In genomic region chr14:100239200-100239839, GRCh38 we compare ENCODE assay signal across 8 cellular contexts. TPM values are rescaled to one million over a fixed set of nuclear protein-coding genes. Genes with fewer than 3 reads are reported as not detected.
A peak's percentile ranks its signal among the peaks of the same experiment; 100 is the strongest.
DNase-seq lines count a peak whose midpoint lies in the region; ATAC-seq and TF ChIP-seq lines count a peak whose summit lies in the region.

No MANE protein-coding gene starts in this region.

- H3K4me3 Mint-ChIP-seq in MCF 10A (ENCODE audit: unreplicated experiment): peak overlapping the region; percentile 81

- no peaks in the 10 kb centered on the region for H3K27me3 Mint-ChIP-seq in MCF 10A (ENCODE audit: insufficient read depth, unreplicated experiment)

- no peak for TF ChIP-seq CTCF in Panc1 (IDR thresholded peaks at IDR 0.05)
- TF ChIP-seq CTCF in MCF 10A (IDR thresholded peaks at IDR 0.05; ENCODE audit: unreplicated experiment): no peak
- TF ChIP-seq CTCF in right lobe of liver (IDR thresholded peaks at IDR 0.05): no peak

- CTCF ChIA-PET in Panc1 (lab: Charles Lee) (no interaction called here), MCF 10A (lab: Yijun Ruan, JAX) (interaction anchor here (0.6 to 1.2 kb wide), 2 partner anchors 36 to 48 kb away, joined by 4 read pairs; no protein-coding TSS in a partner anchor)

- ATAC-seq in GM18907 (IDR thresholded peaks at IDR 0.05; ENCODE audit: unreplicated experiment) (peak; percentile 1), Panc1 (no peak), right lobe of liver (no peak)

- H3K27me3 ChIP-seq in Panc1 (ENCODE audit: control insufficient read depth, insufficient read depth, low read length) (no peaks in the 10 kb centered on the region), right lobe of liver (no peaks in the 10 kb centered on the region)

- in situ Hi-C loops in Panc1 (cut with HindIII; ENCODE audit: low pct_unique_long_range_greater_than_20kb, low sequenced_read_pairs): no loop called here

- H3K9me3 Mint-ChIP-seq in MCF 10A (ENCODE audit: unreplicated experiment): no peaks in the 10 kb centered on the region

- no peaks in the 10 kb centered on the region for H3K9me3 ChIP-seq in Panc1 (ENCODE audit: control insufficient read depth, insufficient read depth, low read depth, low read length)
- no peaks in the 10 kb centered on the region for H3K9me3 ChIP-seq in right lobe of liver

- BruUV-seq in Panc1 (replicated peaks; lab: Mats Ljungman, UMichigan): no TSS peak
- BruUV-seq in MCF 10A (replicated peaks; lab: Mats Ljungman, UMichigan): no TSS peak

- peaks cover 27% of the 10 kb centered on the region for H3K36me3 Mint-ChIP-seq in MCF 10A (ENCODE audit: insufficient read depth, unreplicated experiment)

- peaks cover 23% of the 10 kb centered on the region for H3K4me1 Mint-ChIP-seq in MCF 10A (ENCODE audit: insufficient read depth, unreplicated experiment)

- no peak for DNase-seq in Panc1 (ENCODE audit: low read depth, low spot score)
- DNase-seq in MCF 10A (ENCODE audit: unreplicated experiment): no peak
- DNase-seq in right lobe of liver: peak; percentile 55 to 73 (median 66)
- DNase-seq in stimulated activated naive CD4-positive, alpha-beta T cell treated with Interleukin-2 at 50 U/mL for 16 hours (lab: John Stamatoyannopoulos, UW): peak; percentile 9
- no peak for DNase-seq in SIG-M5 (lab: John Stamatoyannopoulos, UW)
- DNase-seq in HuH-7 (ENCODE audit: low spot score): no peak
- DNase-seq in pons (ENCODE audit: low spot score): no peak

- POLR2A ChIA-PET in Panc1 (lab: Charles Lee) (interaction anchor here (0.6 kb wide), 1 partner anchor 14 kb away, joined by 14 read pairs; no protein-coding TSS in a partner anchor), MCF 10A (lab: Yijun Ruan, JAX) (interaction anchor here (0.6 to 1.0 kb wide), 2 partner anchors 33 to 267 kb away, joined by 3 read pairs; no protein-coding TSS in a partner anchor)

- intact Hi-C loops in Panc1 (cut with micrococcal nuclease; ENCODE audit: unreplicated experiment) (no loop called here), MCF 10A (cut with micrococcal nuclease) (no loop called here), right lobe of liver (cut with DNase I) (no loop called here)

- H3K4me3 ChIP-seq in Panc1 (ENCODE audit: low read depth in 2 of 2, low read length in 2 of 2) (peak overlapping the region; percentile 58 to 77), right lobe of liver (peak overlapping the region; percentile 79 to 99 (median 98))

- H3K4me1 ChIP-seq in Panc1 (ENCODE audit: control insufficient read depth, insufficient read depth, low read length) (peaks cover 19% of the 10 kb centered on the region), right lobe of liver (peaks cover 0 to 41% (median 15%) of the 10 kb centered on the region in 4 donors)

- H3K36me3 ChIP-seq in Panc1 (ENCODE audit: control insufficient read depth, insufficient read depth, low read length) (peaks cover 3% of the 10 kb centered on the region; the same call in 1 of the 2 replicates), right lobe of liver (no peaks in the 10 kb centered on the region)

- H3K27ac ChIP-seq in Panc1 (ENCODE audit: low read length) (peak overlapping the region; percentile 63), right lobe of liver (peak overlapping the region; percentile 89 to 97 (median 94))

- 2% methylated on average over 11 of the region's 95 CpGs for WGBS in right lobe of liver (ENCODE audit: insufficient coverage, low coverage, low lambda C conversion rate, missing lambda C conversion rate)

- no peak for TF ChIP-seq POLR2A in right lobe of liver (IDR thresholded peaks at IDR 0.05)

- H3K27ac Mint-ChIP-seq in MCF 10A (ENCODE audit: low read depth, unreplicated experiment): peak overlapping the region; percentile 94

RNA-seq across cellular contexts. Expression of gene YY1, which starts 0.4 kb away (rescaled TPM):
- total RNA-seq in Panc1 (2021; ENCODE audit: unreplicated experiment): 71.3 TPM
- polyA plus RNA-seq in Panc1 (2012; ENCODE audit: insufficient read length): 39.7 TPM
- 66.7 and 73.3 TPM in 2 replicates for total RNA-seq in MCF 10A (2022)
- total RNA-seq in right lobe of liver: 10 to 100 TPM; 24.4 to 52.5 (median 36.1) TPM

Comparison
In these comparisons a context has a peak if more than half of its experiments do, and no peak if none do; other contexts are left out.
1. DNase-seq: peak in right lobe of liver (3 of 3) and stimulated activated naive CD4-positive, alpha-beta T cell treated with Interleukin-2 at 50 U/mL for 16 hours (single experiment); none in Panc1 (single experiment), MCF 10A (single experiment), SIG-M5 (single experiment), HuH-7 (single experiment) and pons (single experiment).